ENCODE assay signal across 17 cellular contexts in genomic region chr6:257031-257725, GRCh38. TPM values are rescaled to one million over a fixed set of nuclear protein-coding genes. Genes with fewer than 3 reads are reported as not detected.
DNase-seq lines count a peak whose midpoint lies in the region; ATAC-seq and TF ChIP-seq lines count a peak whose summit lies in the region.
"Had no signal": no experiment of that assay in that cellular context is flagged by ENCODE, and none has a peak within 500 bp of the region (broad histone marks: within the 10 kb centered on the region; RNA-seq: fewer than 3 reads in every experiment).

No MANE protein-coding gene starts in this region.

- peaks cover 74 to 85% (median 81%) of the 10 kb centered on the region in 10 experiments for H3K4me1 ChIP-seq in BLaER1 treated with 17β-estradiol and CSF1 and Interleukin-3, amounts not matched to agents 10 nM and 100 nM
- H3K4me1 ChIP-seq in KMS-11 (ENCODE audit: low read depth, poor library complexity, severe bottlenecking): peaks cover 50% of the 10 kb centered on the region

- no peak for ATAC-seq in naive B cell (ENCODE audit: low read depth in 2 of 2)
- ATAC-seq: T-cell had no signal

- H3K27me3 ChIP-seq in BLaER1 treated with 17β-estradiol and CSF1 and Interleukin-3, amounts not matched to agents 10 nM and 100 nM: no peaks in the 10 kb centered on the region
- no peaks in the 10 kb centered on the region for H3K27me3 ChIP-seq in KMS-11 (ENCODE audit: insufficient read depth, low read depth)

- H3K4me1 Mint-ChIP-seq in naive B cell: peaks cover 29 to 85% (median 73%) of the 10 kb centered on the region in 3 donors
- H3K4me1 Mint-ChIP-seq: mesothelial cell of epicardium had no signal

- H2AFZ ChIP-seq in KMS-11 (ENCODE audit: low read depth): no peak overlapping the region

- peak overlapping the region; percentile 25 to 47 (median 38); a peak in 17 of 20 replicates for H3K4me3 ChIP-seq in BLaER1 treated with 17β-estradiol and CSF1 and Interleukin-3, amounts not matched to agents 10 nM and 100 nM
- H3K4me3 ChIP-seq in KMS-11 (IDR thresholded peaks at IDR 0.05; ENCODE audit: insufficient read depth, low read depth, low read length): no peak overlapping the region
- no peak overlapping the region for H3K4me3 ChIP-seq in choroid plexus epithelial cell (ENCODE audit: low read depth, low read length)

- TF ChIP-seq CTCF in KMS-11 (conservative IDR thresholded peaks at IDR 0.05; ENCODE audit: low read depth, low read length): no peak
- TF ChIP-seq CTCF in choroid plexus epithelial cell (conservative IDR thresholded peaks at IDR 0.05; ENCODE audit: low read depth, low read length): no peak

- peak overlapping the region; percentile 80 to 96 (median 88) for H3K4me2 ChIP-seq in BLaER1 treated with 17β-estradiol and CSF1 and Interleukin-3, amounts not matched to agents 10 nM and 100 nM
- peak overlapping the region; percentile 34 for H3K4me2 ChIP-seq in KMS-11

- H3K36me3 Mint-ChIP-seq in naive B cell: no peaks in the 10 kb centered on the region
- H3K36me3 Mint-ChIP-seq: mesothelial cell of epicardium, T-cell had no signal

- no peaks in the 10 kb centered on the region for H3K36me3 ChIP-seq in BLaER1 treated with 17β-estradiol and CSF1 and Interleukin-3, amounts not matched to agents 10 nM and 100 nM
- H3K36me3 ChIP-seq in KMS-11 (ENCODE audit: insufficient read depth): no peaks in the 10 kb centered on the region

- H3K9ac ChIP-seq in BLaER1 treated with 17β-estradiol and CSF1 and Interleukin-3, amounts not matched to agents 10 nM and 100 nM: peak overlapping the region; percentile 9 to 75 (median 56); a peak in 21 of 22 replicates
- no peak overlapping the region for H3K9ac ChIP-seq in KMS-11

- H3K9me3 ChIP-seq in BLaER1 treated with 17β-estradiol and CSF1 and Interleukin-3, amounts not matched to agents 10 nM and 100 nM (replicated peaks in 1 of 11): peaks cover 0 to 8% (median 6%) of the 10 kb centered on the region in 11 experiments; a peak in 13 of 22 replicates

- H3K79me2 ChIP-seq in KMS-11 (ENCODE audit: insufficient read depth, low read depth): no peaks in the 10 kb centered on the region

- DNase-seq in choroid plexus epithelial cell (ENCODE audit: low read depth): peak; percentile 63
- no peak for DNase-seq in naive B cell
- DNase-seq in activated effector memory CD4-positive, alpha-beta T cell treated with anti-CD3 and anti-CD28 coated beads, Interleukin-2, amount 50 U/mL, for 16 hours: no peak
- no peak for DNase-seq in NCI-H345 treated with DMSO at 0.1 percent for 48 hours (lab: John Stamatoyannopoulos, UW; ENCODE audit: unreplicated experiment)
- DNase-seq in DMS153 treated with DMSO at 0.1 percent for 48 hours (lab: John Stamatoyannopoulos, UW; ENCODE audit: unreplicated experiment): no peak
- DNase-seq in NCI-H1694 treated with DMSO at 0.1 percent for 48 hours (lab: John Stamatoyannopoulos, UW): no peak
- DNase-seq: activated CD4-positive, CD25-positive, alpha-beta regulatory T cell; effector memory CD4-positive, alpha-beta T cell; NCI-H146; NCI-H524 treated with DMSO at 0.1 percent for 48 hours; nucleus accumbens; stimulated activated CD4-positive, alpha-beta T cell treated with anti-CD3 and anti-CD28 coated beads, Interleukin-12 subunit alpha, Interleukin-12 subunit beta, amount 100 ng/mL, for 4 hours; substantia nigra; T-cell had no signal

- peak overlapping the region in 4 of 6 donors; percentile 17 to 77 (median 44) for H3K27ac Mint-ChIP-seq in naive B cell
- H3K27ac Mint-ChIP-seq: mesothelial cell of epicardium, T-cell had no signal

- peak overlapping the region in 7 of 8 donors; percentile 36 to 78 (median 73) for H3K4me3 Mint-ChIP-seq in naive B cell
- H3K4me3 Mint-ChIP-seq: mesothelial cell of epicardium, T-cell had no signal

- no peaks in the 10 kb centered on the region for H3K27me3 Mint-ChIP-seq in naive B cell
- H3K27me3 Mint-ChIP-seq: T-cell had no signal

- peak overlapping the region; percentile 15 to 89 (median 72); a peak in 21 of 22 replicates for H3K27ac ChIP-seq in BLaER1 treated with 17β-estradiol and CSF1 and Interleukin-3, amounts not matched to agents 10 nM and 100 nM
- H3K27ac ChIP-seq in KMS-11: peak overlapping the region; percentile 23

- H3K9me3 Mint-ChIP-seq in naive B cell: peaks cover 0 to 2% (median 0%) of the 10 kb centered on the region in 7 donors

- H4K20me1 ChIP-seq in BLaER1 treated with 17β-estradiol and CSF1 and Interleukin-3, amounts not matched to agents 10 nM and 100 nM: no peaks in the 10 kb centered on the region
- H4K20me1 ChIP-seq in KMS-11 (ENCODE audit: insufficient read depth): no peaks in the 10 kb centered on the region

RNA-seq across cellular contexts. Expression of gene DUSP22, which starts 35.1 kb away (rescaled TPM):
- 100 to 1,000 TPM in 5 of 6 donors, 10 to 100 TPM in 1; 89.6 to 177 (median 134) TPM for polyA plus RNA-seq in naive B cell (ENCODE audit: low read depth in 6 of 6)

Comparison
In these comparisons a context has a peak if more than half of its experiments do, and no peak if none do; other contexts are left out.
1. H3K4me3 ChIP-seq: peak in BLaER1 treated with 17β-estradiol and CSF1 and Interleukin-3, amounts not matched to agents 10 nM and 100 nM (10 of 10); none in KMS-11 (single experiment) and choroid plexus epithelial cell (single experiment).